In the genomic region with DNA sequence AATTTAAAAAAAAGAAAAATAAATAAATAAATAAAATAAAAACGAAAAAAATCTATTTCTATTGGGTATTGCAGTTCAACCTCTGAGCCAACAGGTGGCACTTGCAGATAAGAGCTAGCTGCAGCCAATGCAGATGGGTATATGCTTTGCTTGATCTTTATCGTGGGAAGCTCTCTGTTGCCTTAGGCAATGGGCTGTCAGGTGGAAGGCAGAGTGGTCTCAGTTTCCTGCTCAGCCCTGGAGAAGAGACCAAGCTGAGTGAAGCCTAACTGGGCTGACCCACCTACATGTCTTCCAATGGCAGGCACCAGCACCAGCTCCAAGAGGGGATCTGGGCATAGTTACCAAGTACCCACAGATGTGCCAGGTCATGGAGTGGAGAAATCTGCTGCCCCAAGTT, we compare ENCODE assay signal across 8 cellular contexts.
DNase-seq lines count a peak whose midpoint lies in the region; ATAC-seq and TF ChIP-seq lines count a peak whose summit lies in the region.

No MANE protein-coding gene starts in this region.

- peak; percentile 6 for DNase-seq in NK-92 treated with Interleukin-12 subunit alpha and Interleukin-12 subunit beta, amount 100 ng/mL, for 24 hours (lab: John Stamatoyannopoulos, UW)
- DNase-seq in NK-92 (lab: John Stamatoyannopoulos, UW; ENCODE audit: unreplicated experiment) (no peak), LNCaP clone FGC (ENCODE audit: low read depth) (peak; percentile 10), lung microvascular endothelial cell (ENCODE audit: low read depth in 2 of 2) (peak; percentile 67 to 76), hypothalamus (lab: John Stamatoyannopoulos, UW) (no peak), cardiac septum (ENCODE audit: low spot score) (no peak)
- peak; percentile 0 to 3 for DNase-seq in activated CD4-positive, alpha-beta T cell treated with anti-CD3 and anti-CD28 coated beads, Interleukin-2, amount 50 U/mL, for 48 hours

- H3K4me3 ChIP-seq in LNCaP clone FGC (ENCODE audit: low read depth, low read length) = no peak overlapping the region

- no peak for ATAC-seq in GM19467 (IDR thresholded peaks at IDR 0.05; ENCODE audit: unreplicated experiment)

- intact Hi-C loops in cardiac septum (cut with DNase I) = no loop called here

- TF ChIP-seq CTCF in LNCaP clone FGC (IDR thresholded peaks at IDR 0.05; ENCODE audit: control insufficient read depth, extremely low read depth, insufficient read depth) = peak; percentile 51

Comparison
In these comparisons a context has a peak if more than half of its experiments do, and no peak if none do; other contexts are left out.
1. DNase-seq: peak in NK-92 treated with Interleukin-12 subunit alpha and Interleukin-12 subunit beta, amount 100 ng/mL, for 24 hours (single experiment), LNCaP clone FGC (single experiment), activated CD4-positive, alpha-beta T cell treated with anti-CD3 and anti-CD28 coated beads, Interleukin-2, amount 50 U/mL, for 48 hours (2 of 2) and lung microvascular endothelial cell (2 of 2); none in NK-92 (single experiment), hypothalamus (0 of 51) and cardiac septum (single experiment).